ENCODE assay signal across 9 cellular contexts in genomic region chr5:39599721-39600431, GRCh38.
DNase-seq lines count a peak whose midpoint lies in the region; ATAC-seq and TF ChIP-seq lines count a peak whose summit lies in the region.
"Had no signal": no experiment of that assay in that cellular context is flagged by ENCODE, and none has a peak within 500 bp of the region (broad histone marks: within the 10 kb centered on the region; RNA-seq: fewer than 3 reads in every experiment).

No MANE protein-coding gene starts in this region.

- H3K36me3 ChIP-seq in cardiac muscle cell = no peaks in the 10 kb centered on the region
- no peaks in the 10 kb centered on the region for H3K36me3 ChIP-seq in upper lobe of right lung

- peaks cover 12% of the 10 kb centered on the region for H3K4me1 ChIP-seq in cardiac muscle cell (ENCODE audit: low read depth)
- no peaks in the 10 kb centered on the region for H3K4me1 ChIP-seq in upper lobe of right lung

- POLR2A ChIA-PET in RWPE1 (lab: Yijun Ruan, JAX; ENCODE audit: low non-redundant PET) = no interaction called here

- no peaks in the 10 kb centered on the region for H3K27me3 ChIP-seq in cardiac muscle cell
- H3K27me3 ChIP-seq in upper lobe of right lung = no peaks in the 10 kb centered on the region

- TF ChIP-seq CTCF in cardiac muscle cell (IDR thresholded peaks at IDR 0.05; ENCODE audit: low read depth, low read length) = peak; percentile 46
- TF ChIP-seq CTCF in RWPE1 (conservative IDR thresholded peaks at IDR 0.05; ENCODE audit: low read depth) = peak; percentile 79
- TF ChIP-seq CTCF in foreskin fibroblast (IDR thresholded peaks at IDR 0.05; ENCODE audit: low read depth, low read length) = peak; percentile 36
- peak; percentile 61 for TF ChIP-seq CTCF in upper lobe of right lung (IDR thresholded peaks at IDR 0.05)

- H3K4me3 ChIP-seq in cardiac muscle cell (no peak overlapping the region), foreskin fibroblast (ENCODE audit: low read depth in 1 of 2, low read length in 2 of 2) (no peak overlapping the region), upper lobe of right lung (no peak overlapping the region)

- ATAC-seq in left ventricle myocardium superior (no peak), upper lobe of right lung (no peak), HG03521 (IDR thresholded peaks at IDR 0.05; ENCODE audit: unreplicated experiment) (no peak)

- peak; percentile 53 to 78 for DNase-seq in cardiac muscle cell (ENCODE audit: low read depth in 1 of 2, low spot score in 1 of 2)
- DNase-seq in left ventricle myocardium superior = no peak
- peak; percentile 20 for DNase-seq in RWPE1 (ENCODE audit: low spot score)
- peak; percentile 82 to 92 for DNase-seq in foreskin fibroblast
- no peak for DNase-seq in upper lobe of right lung
- DNase-seq in T1000 (lab: John Stamatoyannopoulos, UW) = no peak
- no peak for DNase-seq in stimulated activated naive CD4-positive, alpha-beta T cell treated with Interleukin-2 at 50 U/mL for 16 hours (lab: John Stamatoyannopoulos, UW)
- DNase-seq: activated B cell treated with CpG ODN at 0.5 μM for 24 hours had no signal

- H3K27ac ChIP-seq in cardiac muscle cell = peak overlapping the region; percentile 61
- no peak overlapping the region for H3K27ac ChIP-seq in RWPE1
- H3K27ac ChIP-seq in upper lobe of right lung = no peak overlapping the region

- no peaks in the 10 kb centered on the region for H3K9me3 ChIP-seq in cardiac muscle cell (ENCODE audit: low read depth)
- H3K9me3 ChIP-seq in upper lobe of right lung = no peaks in the 10 kb centered on the region

- CTCF ChIA-PET in RWPE1 (lab: Yijun Ruan, JAX) = interaction anchor here (0.7 to 0.8 kb wide), 4 partner anchors 9 to 366 kb away, joined by 3 to 6 read pairs (median 4); no protein-coding TSS in a partner anchor

- intact Hi-C loops in left ventricle myocardium superior (cut with micrococcal nuclease) = no loop called here
- intact Hi-C loops in upper lobe of right lung (cut with DNase I) = no loop called here

Comparison
In these comparisons a context has a peak if more than half of its experiments do, and no peak if none do; other contexts are left out.
1. DNase-seq: peak in cardiac muscle cell (2 of 2), RWPE1 (single experiment) and foreskin fibroblast (2 of 2); none in left ventricle myocardium superior (single experiment), upper lobe of right lung (single experiment), T1000 (single experiment) and stimulated activated naive CD4-positive, alpha-beta T cell treated with Interleukin-2 at 50 U/mL for 16 hours (single experiment).
2. Peak in every context shown above with its lines, with median percentiles within 50 percentile points of each other: CTCF ChIP-seq.